ENCODE assay signal across 9 cellular contexts in genomic region chr19:5826531-5827341, GRCh38. TPM values are rescaled to one million over a fixed set of nuclear protein-coding genes. Genes with fewer than 3 reads are reported as not detected.
DNase-seq lines count a peak whose midpoint lies in the region; ATAC-seq and TF ChIP-seq lines count a peak whose summit lies in the region.
"Had no signal": no experiment of that assay in that cellular context is flagged by ENCODE, and none has a peak within 500 bp of the region (broad histone marks: within the 10 kb centered on the region; RNA-seq: fewer than 3 reads in every experiment).

No MANE protein-coding gene starts in this region.

- peak overlapping the region; percentile 80 for H3K27ac Mint-ChIP-seq in memory B cell

- peak overlapping the region; percentile 82 for H3K4me3 Mint-ChIP-seq in memory B cell

- H3K9me3 ChIP-seq in KOPT-K1 (ENCODE audit: insufficient read depth, low read length, poor library complexity, severe bottlenecking), result no peaks in the 10 kb centered on the region
- H3K9me3 ChIP-seq in PC-9 (ENCODE audit: insufficient read depth, low read depth), result no peaks in the 10 kb centered on the region

- no peaks in the 10 kb centered on the region for H3K27me3 ChIP-seq in PC-9 (ENCODE audit: insufficient read depth, low read depth)

- no peak; the same call in 1 of the 2 replicates for TF ChIP-seq CTCF in PC-9 (conservative IDR thresholded peaks at IDR 0.05)

- CTCF ChIA-PET in PC-9 (lab: Charles Lee), result no interaction called here

- H3F3A ChIP-seq in PC-9 (ENCODE audit: insufficient read depth, low read depth), result peaks cover 17% of the 10 kb centered on the region; the same call in 1 of the 2 replicates

- BruUV-seq in PC-9 (replicated peaks; lab: Mats Ljungman, UMichigan), result TSS peak; percentile 59

- intact Hi-C loops in PC-9 (cut with micrococcal nuclease; ENCODE audit: unreplicated experiment), result no loop called here

- peak; percentile 40 for ATAC-seq in memory B cell (ENCODE audit: low read depth)
- ATAC-seq in GM21526 (IDR thresholded peaks at IDR 0.05; ENCODE audit: low FRiP score, unreplicated experiment), result no peak
- no peak for ATAC-seq in GM18498 (IDR thresholded peaks at IDR 0.05; ENCODE audit: unreplicated experiment)
- no peak for ATAC-seq in HG03175 (IDR thresholded peaks at IDR 0.05; ENCODE audit: unreplicated experiment)

- peak; percentile 57 for DNase-seq in DMS 273 treated with DMSO at 0.1 percent for 48 hours (lab: John Stamatoyannopoulos, UW)
- DNase-seq in PC-9, result peak; percentile 56 to 84
- peak; percentile 21 for DNase-seq in central memory CD4-positive, alpha-beta T cell
- DNase-seq in memory B cell (ENCODE audit: low spot score in 2 of 2), result no peak

- H2AFZ ChIP-seq in PC-9, result no peak overlapping the region

- peaks cover 2% of the 10 kb centered on the region for H3K36me3 Mint-ChIP-seq in memory B cell

- H3K4me2 ChIP-seq in PC-9, result peak overlapping the region; percentile 46

- H3K9me2 ChIP-seq in PC-9 (ENCODE audit: insufficient read depth), result no peaks in the 10 kb centered on the region

- peaks cover 8% of the 10 kb centered on the region for H3K4me1 Mint-ChIP-seq in memory B cell

- H3K79me2 ChIP-seq in PC-9 (ENCODE audit: low read depth), result no peaks in the 10 kb centered on the region

- POLR2A ChIA-PET in PC-9 (lab: Charles Lee; ENCODE audit: unreplicated experiment), result interaction anchor here (0.6 to 0.7 kb wide), 2 partner anchors 18 to 1673 kb away, joined by 3 to 4 read pairs; partner anchors contain the start of gene CREB3L3

- H3K9me3 Mint-ChIP-seq in memory B cell, result peaks cover 2% of the 10 kb centered on the region

- no peaks in the 10 kb centered on the region for H3K36me3 ChIP-seq in KOPT-K1 (ENCODE audit: insufficient read depth, low read length)
- H3K36me3 ChIP-seq in PC-9 (ENCODE audit: low read depth), result no peaks in the 10 kb centered on the region

- peak overlapping the region; percentile 85; the same call in 1 of the 2 replicates for H3K4me3 ChIP-seq in PC-9

- no peaks in the 10 kb centered on the region for H4K20me1 ChIP-seq in PC-9 (ENCODE audit: insufficient read depth)

- H3K4me1 ChIP-seq in PC-9 (replicated peaks; ENCODE audit: insufficient read depth), result 0 out of 2 replicates have a peak, but pooled peaks cover 9% of the 10 kb centered on the region

- H3K27ac ChIP-seq in KOPT-K1 (ENCODE audit: low read depth, low read length, poor library complexity, severe bottlenecking) (peak overlapping the region; percentile 69), PC-9 (no peak overlapping the region)

- peaks cover 10% of the 10 kb centered on the region for H3K27me3 Mint-ChIP-seq in memory B cell

RNA-seq across cellular contexts. Expression of gene FUT6, which starts 12.8 kb away (rescaled TPM):
- 0.43 and 0.55 TPM in 2 replicates for total RNA-seq in PC-9 (2021)
- total RNA-seq: pulmonary artery endothelial cell had no signal

RNA-seq across cellular contexts. Expression of gene NRTN, which starts 21.9 kb away (rescaled TPM):
- 1.9 and 3.5 TPM in 2 replicates for total RNA-seq in PC-9 (2021)

RNA-seq across cellular contexts. Expression of gene FUT3, which starts 24.5 kb away (rescaled TPM):
- total RNA-seq in PC-9 (2021), result 28.5 and 28.7 TPM in 2 replicates
- total RNA-seq: pulmonary artery endothelial cell had no signal

RNA-seq across cellular contexts. Expression of gene DUS3L, which starts 35.8 kb away (rescaled TPM):
- total RNA-seq in PC-9 (2021), result 27.1 and 29.2 TPM in 2 replicates

RNA-seq across cellular contexts. Expression of gene PRR22, which starts 42.2 kb away (rescaled TPM):
- total RNA-seq in PC-9 (2021), result 4.5 and 4.6 TPM in 2 replicates

Comparison
In these comparisons a context has a peak if more than half of its experiments do, and no peak if none do; other contexts are left out.
1. DNase-seq: peak in DMS 273 treated with DMSO at 0.1 percent for 48 hours (single experiment), PC-9 (2 of 2) and central memory CD4-positive, alpha-beta T cell (single experiment); none in memory B cell (0 of 2).